Comparison of ENCODE assay signal across 16 cellular contexts in genomic region chr6:90227165-90227564, GRCh38.
A peak's percentile ranks its signal among the peaks of the same experiment; 100 is the strongest.
DNase-seq lines count a peak whose midpoint lies in the region; ATAC-seq and TF ChIP-seq lines count a peak whose summit lies in the region.
"Had no signal": no experiment of that assay in that cellular context is flagged by ENCODE, and none has a peak within 500 bp of the region (broad histone marks: within the 10 kb centered on the region; RNA-seq: fewer than 3 reads in every experiment).

No MANE protein-coding gene starts in this region.

- peaks cover 13% of the 10 kb centered on the region for H3K36me3 Mint-ChIP-seq in activated T-helper 17 cell treated with anti-CD3 and anti-CD28 coated beads, Interleukin-2, amount 50 U/mL, for 72 hours (ENCODE audit: low read depth)

- H3K27me3 Mint-ChIP-seq in activated T-helper 17 cell treated with anti-CD3 and anti-CD28 coated beads, Interleukin-2, amount 50 U/mL, for 72 hours, result no peaks in the 10 kb centered on the region

- H3K27ac ChIP-seq in left ventricle myocardium inferior (replicated peaks), result peak overlapping the region; percentile 27
- H3K27ac ChIP-seq: colonic mucosa, HL-60, parathyroid adenoma had no signal

- peaks cover 11% of the 10 kb centered on the region for H3K9me3 ChIP-seq in left ventricle myocardium inferior (replicated peaks)
- H3K9me3 ChIP-seq: colonic mucosa had no signal

- ATAC-seq in activated T-helper 17 cell treated with anti-CD3 and anti-CD28 coated beads, Interleukin-2, amount 50 U/mL, for 72 hours (replicated peaks), result no peak
- ATAC-seq in GM18505 (IDR thresholded peaks at IDR 0.05; ENCODE audit: unreplicated experiment), result no peak

- no peaks in the 10 kb centered on the region for H3K27me3 ChIP-seq in left ventricle myocardium inferior (ENCODE audit: low read depth)
- H3K27me3 ChIP-seq: colonic mucosa had no signal

- TF ChIP-seq CTCF in left ventricle myocardium inferior (IDR thresholded peaks at IDR 0.05; ENCODE audit: borderline replicate concordance), result no peak

- no peak for TF ChIP-seq POLR2A in GM18505 (IDR thresholded peaks at IDR 0.05; ENCODE audit: borderline replicate concordance, extremely low read depth, insufficient read depth, insufficient read length)

- no peaks in the 10 kb centered on the region for H3K36me3 ChIP-seq in left ventricle myocardium inferior
- H3K36me3 ChIP-seq: colonic mucosa had no signal

- H3K9me3 Mint-ChIP-seq in activated T-helper 17 cell treated with anti-CD3 and anti-CD28 coated beads, Interleukin-2, amount 50 U/mL, for 72 hours, result peaks cover 7% of the 10 kb centered on the region

- no peak overlapping the region for H3K4me3 ChIP-seq in left ventricle myocardium inferior
- H3K4me3 ChIP-seq: colonic mucosa had no signal

- no peak overlapping the region for H3K4me3 Mint-ChIP-seq in activated T-helper 17 cell treated with anti-CD3 and anti-CD28 coated beads, Interleukin-2, amount 50 U/mL, for 72 hours

- H3K4me1 ChIP-seq in left ventricle myocardium inferior, result peaks cover 30% of the 10 kb centered on the region
- H3K4me1 ChIP-seq: colonic mucosa had no signal

- DNase-seq in RPMI7951 (ENCODE audit: low read depth), result peak; percentile 31
- DNase-seq in left ventricle myocardium inferior, result peak; percentile 17
- DNase-seq in retina, result peak; percentile 54
- DNase-seq in EL, result no peak
- DNase-seq in superior temporal gyrus (ENCODE audit: extremely low spot score), result no peak
- DNase-seq: activated CD4-positive, alpha-beta T cell treated with anti-CD3 and anti-CD28 coated beads for 1 hour; colonic mucosa; DMS53; KBM-7; midbrain; NCI-H1105 treated with DMSO at 0.1 percent for 48 hours; NK-92 treated with Interleukin-12 subunit alpha and Interleukin-12 subunit beta, amount 100 ng/mL, for 24 hours had no signal

- peak overlapping the region; percentile 9 for H3K27ac Mint-ChIP-seq in activated T-helper 17 cell treated with anti-CD3 and anti-CD28 coated beads, Interleukin-2, amount 50 U/mL, for 72 hours

- intact Hi-C loops in left ventricle myocardium inferior (cut with micrococcal nuclease), result no loop called here

- H3K4me1 Mint-ChIP-seq in activated T-helper 17 cell treated with anti-CD3 and anti-CD28 coated beads, Interleukin-2, amount 50 U/mL, for 72 hours, result peaks cover 32% of the 10 kb centered on the region

Comparison
In these comparisons a context has a peak if more than half of its experiments do, and no peak if none do; other contexts are left out.
1. DNase-seq: peak in RPMI7951 (single experiment), left ventricle myocardium inferior (single experiment) and retina (single experiment); none in EL (single experiment) and superior temporal gyrus (single experiment).